Comparison of ENCODE assay signal across 8 cellular contexts in the genomic region with DNA sequence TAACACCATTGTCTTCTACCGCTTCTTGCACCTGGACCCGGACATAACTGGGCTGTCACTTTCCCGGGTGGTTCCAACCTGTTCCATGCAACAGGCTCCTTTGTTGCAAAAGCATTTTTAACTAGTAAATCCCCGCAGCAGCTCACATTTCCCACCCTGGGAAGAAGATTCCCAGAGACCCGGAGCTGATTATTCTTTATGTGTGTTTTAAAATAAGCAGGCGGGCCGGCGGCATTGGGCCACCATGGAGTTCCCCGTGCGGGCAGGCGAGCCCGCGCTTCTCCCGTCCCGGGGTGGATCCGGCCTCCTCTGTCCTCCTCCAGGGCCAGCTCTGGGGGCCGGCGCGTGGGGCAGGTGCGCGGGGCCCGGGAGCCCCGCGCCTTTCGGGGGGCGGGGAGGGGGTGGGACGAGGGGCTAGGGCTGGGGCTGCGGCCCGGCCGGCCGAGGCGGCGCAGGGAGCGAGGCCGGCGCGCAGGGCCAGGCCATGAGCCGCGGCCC. TPM values are rescaled to one million over a fixed set of nuclear protein-coding genes. Genes with fewer than 3 reads are reported as not detected.
A peak's percentile ranks its signal among the peaks of the same experiment; 100 is the strongest.
DNase-seq lines count a peak whose midpoint lies in the region; ATAC-seq and TF ChIP-seq lines count a peak whose summit lies in the region.

No MANE protein-coding gene starts in this region.

- CTCF ChIA-PET in Calu3 (lab: Charles Lee): no interaction called here

- peak overlapping the region; percentile 83 for H3K4me2 ChIP-seq in Loucy (ENCODE audit: low read depth, low read length, poor library complexity, severe bottlenecking)

- H3K4me1 ChIP-seq in Loucy (ENCODE audit: insufficient read depth, low read length, poor library complexity, severe bottlenecking) (peaks cover 14% of the 10 kb centered on the region), breast epithelium (peaks cover 0 to 2% of the 10 kb centered on the region in 2 donors), mononuclear cell (ENCODE audit: insufficient read depth, low read length) (peaks cover 47% of the 10 kb centered on the region)

- no peak for ATAC-seq in HG03097 (IDR thresholded peaks at IDR 0.05; ENCODE audit: low FRiP score, unreplicated experiment)

- intact Hi-C loops in Calu3 (cut with micrococcal nuclease; ENCODE audit: unreplicated experiment) (loop anchor here (5.0 kb wide), 1 partner anchor 74 kb away; no protein-coding TSS in a partner anchor), breast epithelium (cut with DNase I; ENCODE audit: low total_unique reads) (no loop called here), posterior cingulate gyrus (cut with DNase I) (loop anchor here (5.0 to 10.0 kb wide), 3 partner anchors 61 to 119 kb away; a partner anchor contains a TSS)

- H3K27ac Mint-ChIP-seq in Calu3 (ENCODE audit: unreplicated experiment): peak overlapping the region; percentile 66

- H3K4me3 Mint-ChIP-seq in Calu3 (ENCODE audit: low read depth, unreplicated experiment): peak overlapping the region; percentile 93

- peak overlapping the region; percentile 27; the same call in 1 of the 2 replicates for H2AFZ ChIP-seq in Loucy (ENCODE audit: low read length)

- H3K9me3 Mint-ChIP-seq in Calu3 (ENCODE audit: low read depth, unreplicated experiment): no peaks in the 10 kb centered on the region

- H3K4me3 ChIP-seq in Loucy (ENCODE audit: low read length, poor library complexity, severe bottlenecking) (peak overlapping the region; percentile 81), breast epithelium (peak overlapping the region; percentile 87 to 96 (median 88)), mononuclear cell (ENCODE audit: low read length) (peak overlapping the region; percentile 67)

- H3K9ac ChIP-seq in Loucy (ENCODE audit: low read depth, low read length, poor library complexity, severe bottlenecking): peak overlapping the region; percentile 79

- H3F3A ChIP-seq in Loucy (ENCODE audit: low read depth): no peaks in the 10 kb centered on the region

- DNase-seq in Calu3 (peak; percentile 34), breast epithelium (ENCODE audit: low spot score in 2 of 2) (no peak), posterior cingulate gyrus (no peak), SKM-1 treated with dmso at 0.1 percent for 144 hours (lab: John Stamatoyannopoulos, UW; ENCODE audit: unreplicated experiment) (no peak), NCI-H1105 (lab: John Stamatoyannopoulos, UW) (no peak)

- peaks cover 81% of the 10 kb centered on the region for H3K36me3 Mint-ChIP-seq in Calu3 (ENCODE audit: insufficient read depth, unreplicated experiment)

- H3K27ac ChIP-seq in breast epithelium: peak overlapping the region; percentile 87 to 90

- BruUV-seq in Calu3 (replicated peaks; lab: Mats Ljungman, UMichigan): no TSS peak

- H3K9me3 ChIP-seq in Loucy (ENCODE audit: insufficient read depth, low read depth, low read length): no peaks in the 10 kb centered on the region
- no peaks in the 10 kb centered on the region for H3K9me3 ChIP-seq in breast epithelium
- no peaks in the 10 kb centered on the region for H3K9me3 ChIP-seq in mononuclear cell (ENCODE audit: low read depth, low read length)

- no peaks in the 10 kb centered on the region for H3K27me3 Mint-ChIP-seq in Calu3 (ENCODE audit: unreplicated experiment)

- H3K36me3 ChIP-seq in Loucy (ENCODE audit: insufficient read depth, low read length) (no peaks in the 10 kb centered on the region; the same call in 1 of the 2 replicates), breast epithelium (no peaks in the 10 kb centered on the region)

- TF ChIP-seq CTCF in Calu3 (IDR thresholded peaks at IDR 0.05; ENCODE audit: unreplicated experiment) (no peak), Loucy (conservative IDR thresholded peaks at IDR 0.05; ENCODE audit: low read length) (no peak), breast epithelium (IDR thresholded peaks at IDR 0.05) (no peak)

- peaks cover 32% of the 10 kb centered on the region for H3K4me1 Mint-ChIP-seq in Calu3 (ENCODE audit: low read depth, unreplicated experiment)

- peaks cover 64% of the 10 kb centered on the region for H3K79me2 ChIP-seq in Loucy (ENCODE audit: insufficient read depth, low read length)

- no peaks in the 10 kb centered on the region for H3K9me2 ChIP-seq in Loucy (replicated peaks; ENCODE audit: low read depth, low read length)

- no peaks in the 10 kb centered on the region for H4K20me1 ChIP-seq in Loucy (ENCODE audit: insufficient read depth, low read length, poor library complexity, severe bottlenecking)

- no peak for TF ChIP-seq POLR2A in breast epithelium (IDR thresholded peaks at IDR 0.05)

- H3K27me3 ChIP-seq in Loucy (ENCODE audit: insufficient read depth, low read length, poor library complexity, severe bottlenecking) (no peaks in the 10 kb centered on the region), breast epithelium (no peaks in the 10 kb centered on the region), mononuclear cell (ENCODE audit: insufficient read depth, low read length) (peaks cover 12% of the 10 kb centered on the region)

RNA-seq across cellular contexts. Expression of a gene that starts 1.6 kb away (rescaled TPM):
- total RNA-seq in Calu3 (2022) (29.7 and 33.1 TPM in 2 replicates), breast epithelium (10 to 100 TPM in 2 of 3 donors, 1 to 10 TPM in 1; 9.6 to 13.8 (median 10.8) TPM), mononuclear cell (11.2 TPM)

RNA-seq across cellular contexts. Expression of a gene that starts 1.9 kb away (rescaled TPM):
- 29.2 and 29.8 TPM in 2 replicates for total RNA-seq in Calu3 (2022)
- 10 to 100 TPM; 17.0 to 30.1 (median 23.9) TPM for total RNA-seq in breast epithelium
- 2.3 TPM for total RNA-seq in mononuclear cell
